18 cellular contexts compared by ENCODE assay signal in the genomic region with DNA sequence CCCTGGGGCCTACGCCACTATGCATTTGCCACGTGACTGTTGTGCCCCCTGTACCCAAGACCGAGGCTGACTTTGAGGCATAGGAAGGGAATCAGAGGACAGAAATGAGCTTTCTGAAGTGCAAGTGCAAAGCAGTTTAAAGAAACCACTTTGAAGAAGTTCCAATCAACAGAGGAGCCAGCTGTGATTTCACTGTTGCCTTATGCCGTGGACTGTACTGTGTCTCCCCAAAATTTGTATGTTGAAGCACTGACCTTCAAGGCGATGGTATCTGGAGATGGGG.
DNase-seq lines count a peak whose midpoint lies in the region; ATAC-seq and TF ChIP-seq lines count a peak whose summit lies in the region.
"Had no signal": no experiment of that assay in that cellular context is flagged by ENCODE, and none has a peak within 500 bp of the region (broad histone marks: within the 10 kb centered on the region; RNA-seq: fewer than 3 reads in every experiment).

No MANE protein-coding gene starts in this region.

- no peaks in the 10 kb centered on the region for H3K9me3 Mint-ChIP-seq in activated CD4-positive, alpha-beta T cell treated with anti-CD3 and anti-CD28 coated beads, Interleukin-2, amount 10 ng/mL, durations not matched to agents 24 days and 14 days
- no peaks in the 10 kb centered on the region for H3K9me3 Mint-ChIP-seq in activated naive CD8-positive, alpha-beta T cell treated with anti-CD3 and anti-CD28 coated beads for 36 hours
- H3K9me3 Mint-ChIP-seq: CD4-positive, alpha-beta memory T cell; GM23338; IgD-negative memory B cell had no signal

- peak; percentile 54 for DNase-seq in activated CD4-positive, alpha-beta T cell treated with anti-CD3 and anti-CD28 coated beads, Interleukin-2, amount 10 ng/mL, durations not matched to agents 24 days and 14 days
- DNase-seq in activated CD4-positive, alpha-beta T cell treated with anti-CD3 and anti-CD28 coated beads for 4 hours = no peak
- no peak for DNase-seq in activated naive CD8-positive, alpha-beta T cell treated with anti-CD3 and anti-CD28 coated beads for 36 hours
- no peak for DNase-seq in sciatic nerve (ENCODE audit: low spot score)
- DNase-seq: AML-193; CD4-positive, alpha-beta memory T cell; DMS153; DMS79; GDM1; HCEC 1CT had no signal

- H3K36me3 ChIP-seq in neutrophil = no peaks in the 10 kb centered on the region

- no peak for ATAC-seq in HG02852 (IDR thresholded peaks at IDR 0.05; ENCODE audit: unreplicated experiment)
- no peak for ATAC-seq in sciatic nerve
- ATAC-seq: A549, GM23338 had no signal

- H3K27ac ChIP-seq in VCaP (peak overlapping the region; percentile 79), neutrophil (peak overlapping the region; percentile 92)
- H3K27ac ChIP-seq: 22Rv1, C4-2B had no signal

- H3K27me3 Mint-ChIP-seq in activated CD4-positive, alpha-beta T cell treated with anti-CD3 and anti-CD28 coated beads, Interleukin-2, amount 10 ng/mL, durations not matched to agents 24 days and 14 days = no peaks in the 10 kb centered on the region
- no peaks in the 10 kb centered on the region for H3K27me3 Mint-ChIP-seq in activated naive CD8-positive, alpha-beta T cell treated with anti-CD3 and anti-CD28 coated beads for 36 hours
- H3K27me3 Mint-ChIP-seq: CD4-positive, alpha-beta memory T cell had no signal

- intact Hi-C loops in activated CD4-positive, alpha-beta T cell treated with anti-CD3 and anti-CD28 coated beads, Interleukin-2, amount 10 ng/mL, durations not matched to agents 24 days and 14 days (cut with micrococcal nuclease) = loop anchor here (10.0 kb wide), 1 partner anchor 231 kb away; no protein-coding TSS in a partner anchor
- intact Hi-C loops in sciatic nerve (cut with DNase I) = no loop called here

- H3K9me3 ChIP-seq in neutrophil = no peaks in the 10 kb centered on the region
- H3K9me3 ChIP-seq: A549 had no signal

- H3K27me3 ChIP-seq in neutrophil = no peaks in the 10 kb centered on the region

- H3K27ac Mint-ChIP-seq in activated CD4-positive, alpha-beta T cell treated with anti-CD3 and anti-CD28 coated beads, Interleukin-2, amount 10 ng/mL, durations not matched to agents 24 days and 14 days = no peak overlapping the region
- no peak overlapping the region for H3K27ac Mint-ChIP-seq in activated naive CD8-positive, alpha-beta T cell treated with anti-CD3 and anti-CD28 coated beads for 36 hours
- H3K27ac Mint-ChIP-seq: GM23338 had no signal

- H3K36me3 Mint-ChIP-seq in activated CD4-positive, alpha-beta T cell treated with anti-CD3 and anti-CD28 coated beads, Interleukin-2, amount 10 ng/mL, durations not matched to agents 24 days and 14 days (ENCODE audit: low read depth) = no peaks in the 10 kb centered on the region
- peaks cover 1% of the 10 kb centered on the region for H3K36me3 Mint-ChIP-seq in activated naive CD8-positive, alpha-beta T cell treated with anti-CD3 and anti-CD28 coated beads for 36 hours
- H3K36me3 Mint-ChIP-seq: CD4-positive, alpha-beta memory T cell; IgD-negative memory B cell had no signal

- H3K4me1 ChIP-seq in neutrophil (ENCODE audit: control insufficient read depth in 1 of 2, insufficient read depth in 1 of 2, low read depth in 1 of 2, low read length in 1 of 2) = peaks cover 71 to 72% of the 10 kb centered on the region in 2 experiments

- no peak overlapping the region for H3K4me3 Mint-ChIP-seq in activated CD4-positive, alpha-beta T cell treated with anti-CD3 and anti-CD28 coated beads, Interleukin-2, amount 10 ng/mL, durations not matched to agents 24 days and 14 days
- H3K4me3 Mint-ChIP-seq in activated naive CD8-positive, alpha-beta T cell treated with anti-CD3 and anti-CD28 coated beads for 36 hours = no peak overlapping the region
- H3K4me3 Mint-ChIP-seq: GM23338 had no signal

- peaks cover 57% of the 10 kb centered on the region for H3K4me1 Mint-ChIP-seq in activated CD4-positive, alpha-beta T cell treated with anti-CD3 and anti-CD28 coated beads, Interleukin-2, amount 10 ng/mL, durations not matched to agents 24 days and 14 days
- H3K4me1 Mint-ChIP-seq in activated naive CD8-positive, alpha-beta T cell treated with anti-CD3 and anti-CD28 coated beads for 36 hours = peaks cover 40% of the 10 kb centered on the region

- H3K4me3 ChIP-seq in neutrophil (ENCODE audit: low read depth in 1 of 2, low read length in 1 of 2) = peak overlapping the region; percentile 42 to 48
- H3K4me3 ChIP-seq: A549, GM23338 had no signal

- TF ChIP-seq CTCF in VCaP (conservative IDR thresholded peaks at IDR 0.05) (no peak), neutrophil (IDR thresholded peaks at IDR 0.05) (no peak)
